Comparison of ENCODE assay signal across 15 cellular contexts in genomic region chr10:53463539-53463938, GRCh38.
DNase-seq lines count a peak whose midpoint lies in the region; ATAC-seq lines count a peak whose summit lies in the region.
"Had no signal": no experiment of that assay in that cellular context is flagged by ENCODE, and none has a peak within 500 bp of the region (broad histone marks: within the 10 kb centered on the region; RNA-seq: fewer than 3 reads in every experiment).

No MANE protein-coding gene starts in this region.

- H3K27me3 ChIP-seq in HUES64 (ENCODE audit: insufficient read depth, low read length) (no peaks in the 10 kb centered on the region), mesendoderm (ENCODE audit: insufficient read depth, low read length, poor library complexity) (no peaks in the 10 kb centered on the region)
- H3K27me3 ChIP-seq: SJCRH30 had no signal

- no peak overlapping the region for H3K23ac ChIP-seq in mesendoderm (ENCODE audit: low read length)

- H2BK15ac ChIP-seq in mesendoderm (replicated peaks; ENCODE audit: low read depth), result no peak overlapping the region

- ATAC-seq in HG03571 (IDR thresholded peaks at IDR 0.05; ENCODE audit: unreplicated experiment) (no peak), HG03442 (IDR thresholded peaks at IDR 0.05; ENCODE audit: unreplicated experiment) (no peak)
- ATAC-seq: T-cell had no signal

- no peak overlapping the region for H3K4ac ChIP-seq in mesendoderm (ENCODE audit: low read depth, low read length)

- H3K4me1 ChIP-seq in HUES64 (ENCODE audit: insufficient read depth, low read length) (peaks cover 16% of the 10 kb centered on the region), mesendoderm (ENCODE audit: control insufficient read depth, low read depth, low read length) (no peaks in the 10 kb centered on the region)
- H3K4me1 ChIP-seq: SJCRH30 had no signal

- H3K36me3 ChIP-seq in HUES64 (ENCODE audit: insufficient read depth, low read length) (no peaks in the 10 kb centered on the region), mesendoderm (ENCODE audit: control insufficient read depth, insufficient read depth, low read length) (no peaks in the 10 kb centered on the region)
- H3K36me3 ChIP-seq: SJCRH30 had no signal

- DNase-seq in DMS53 (lab: John Stamatoyannopoulos, UW), result peak; percentile 62
- DNase-seq in NCI-H748 (lab: John Stamatoyannopoulos, UW; ENCODE audit: unreplicated experiment), result peak; percentile 74
- peak; percentile 82 for DNase-seq in mesendoderm
- no peak for DNase-seq in NCI-H187 (lab: John Stamatoyannopoulos, UW)
- no peak for DNase-seq in NCI-H1694 (lab: John Stamatoyannopoulos, UW)
- DNase-seq: CD8-positive, alpha-beta memory T cell; DMS79; Karpas-422; NCI-H774; SJCRH30; T-cell had no signal

- no peak overlapping the region for H3K18ac ChIP-seq in mesendoderm (ENCODE audit: low read length)

- no peak overlapping the region for H4K8ac ChIP-seq in mesendoderm (ENCODE audit: low read depth, low read length)

- H3K79me1 ChIP-seq in mesendoderm (ENCODE audit: low read length), result no peaks in the 10 kb centered on the region

- H3K9me3 ChIP-seq in HUES64 (ENCODE audit: insufficient read depth, low read depth, low read length), result no peaks in the 10 kb centered on the region
- H3K9me3 ChIP-seq: SJCRH30 had no signal

- no peak overlapping the region for H3K4me2 ChIP-seq in mesendoderm (ENCODE audit: low read length)

- no peak overlapping the region for H3K4me3 ChIP-seq in HUES64 (ENCODE audit: low read length)
- H3K4me3 ChIP-seq in mesendoderm (ENCODE audit: low read length), result no peak overlapping the region
- H3K4me3 ChIP-seq: SJCRH30 had no signal

- no peaks in the 10 kb centered on the region for H3K79me2 ChIP-seq in mesendoderm (ENCODE audit: control insufficient read depth, insufficient read depth, low read length)

- H4K5ac ChIP-seq in mesendoderm (ENCODE audit: low read length), result no peak overlapping the region

- H3K56ac ChIP-seq in mesendoderm (ENCODE audit: low read length), result no peak overlapping the region

- H2AK5ac ChIP-seq in mesendoderm (ENCODE audit: low read length), result no peak overlapping the region

- H2BK120ac ChIP-seq in mesendoderm (ENCODE audit: low read depth, low read length), result no peak overlapping the region

- H3K27ac ChIP-seq in HUES64 (ENCODE audit: low read depth, low read length), result peak overlapping the region; percentile 66
- peak overlapping the region; percentile 78 for H3K27ac ChIP-seq in mesendoderm (ENCODE audit: low read depth, low read length)
- H3K27ac ChIP-seq: C4-2B, SJCRH30 had no signal

- H2BK5ac ChIP-seq in mesendoderm (ENCODE audit: low read length), result peak overlapping the region; percentile 77

- H3K9ac ChIP-seq in HUES64 (ENCODE audit: low read depth, low read length) (no peak overlapping the region), mesendoderm (ENCODE audit: low read length) (no peak overlapping the region)

- WGBS in HUES64, result 75% methylated on average over 4 of the region's 4 CpGs
- WGBS in mesendoderm (ENCODE audit: extremely low coverage, insufficient coverage, low lambda C conversion rate), result no CpG with 5 or more reads among the region's 4 CpGs

Comparison
In these comparisons a context has a peak if more than half of its experiments do, and no peak if none do; other contexts are left out.
1. DNase-seq: peak in DMS53 (single experiment), NCI-H748 (single experiment) and mesendoderm (single experiment); none in NCI-H187 (0 of 2) and NCI-H1694 (single experiment).